Comparison of ENCODE assay signal across 1 cellular context in the genomic region with DNA sequence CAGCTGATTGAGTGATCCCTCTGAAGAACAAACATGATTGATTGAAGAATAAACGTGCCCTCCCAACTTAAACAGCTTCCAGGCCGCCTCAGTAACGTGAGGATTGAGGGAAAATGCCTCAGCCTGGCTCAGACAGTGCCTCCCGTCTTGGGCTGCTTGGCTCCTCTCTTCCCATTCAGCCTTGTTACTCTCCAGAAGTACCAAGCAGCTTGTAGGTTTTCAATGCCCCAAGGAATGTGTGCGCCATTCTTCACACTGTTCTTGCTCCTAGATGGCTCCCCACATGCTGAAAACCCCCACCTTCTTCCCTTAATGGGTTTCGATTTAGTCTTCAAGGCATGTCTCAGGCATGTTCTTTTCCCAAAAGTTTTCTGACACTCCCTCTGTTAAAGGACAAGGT.
TF ChIP-seq lines count a peak whose summit lies in the region.

No MANE protein-coding gene starts in this region.

TF ChIP-seq in H1, 55 proteins besides CTCF, POLR2A, EP300 and RAD21:
- TF ChIP-seq YY1 (IDR thresholded peaks at IDR 0.05; ENCODE audit: low read depth, low read length) (0 out of 2 replicates have a peak, but pooled peaks have one; percentile 22), TEAD4 (IDR thresholded peaks at IDR 0.05; ENCODE audit: low read depth, low read length) (peak; percentile 55; the same call in 1 of the 2 replicates), SIX5 (IDR thresholded peaks at IDR 0.05; ENCODE audit: low read depth, low read length) (no peak), ZNF274 (IDR thresholded peaks at IDR 0.05; ENCODE audit: borderline replicate concordance, extremely low read depth, low read length) (no peak), KDM1A (IDR thresholded peaks at IDR 0.05; ENCODE audit: borderline replicate concordance, low read length) (no peak), E2F6 (IDR thresholded peaks at IDR 0.05) (peak; percentile 43; the same call in 1 of the 2 replicates), EZH2 (IDR thresholded peaks at IDR 0.05; ENCODE audit: low read depth, low read length, severe bottlenecking) (no peak), MAX (IDR thresholded peaks at IDR 0.05) (0 out of 2 replicates have a peak, but pooled peaks have one; percentile 27), SP1 (IDR thresholded peaks at IDR 0.05; ENCODE audit: low read depth, low read length) (0 out of 2 replicates have a peak, but pooled peaks have one; percentile 23)
- TF ChIP-seq, protein P1, sequence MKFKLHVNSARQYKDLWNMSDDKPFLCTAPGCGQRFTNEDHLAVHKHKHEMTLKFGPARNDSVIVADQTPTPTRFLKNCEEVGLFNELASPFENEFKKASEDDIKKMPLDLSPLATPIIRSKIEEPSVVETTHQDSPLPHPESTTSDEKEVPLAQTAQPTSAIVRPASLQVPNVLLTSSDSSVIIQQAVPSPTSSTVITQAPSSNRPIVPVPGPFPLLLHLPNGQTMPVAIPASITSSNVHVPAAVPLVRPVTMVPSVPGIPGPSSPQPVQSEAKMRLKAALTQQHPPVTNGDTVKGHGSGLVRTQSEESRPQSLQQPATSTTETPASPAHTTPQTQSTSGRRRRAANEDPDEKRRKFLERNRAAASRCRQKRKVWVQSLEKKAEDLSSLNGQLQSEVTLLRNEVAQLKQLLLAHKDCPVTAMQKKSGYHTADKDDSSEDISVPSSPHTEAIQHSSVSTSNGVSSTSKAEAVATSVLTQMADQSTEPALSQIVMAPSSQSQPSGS (IDR thresholded peaks at IDR 0.05; ENCODE audit: low read length): no peak
